In genomic region chr5:169050146-169050571, GRCh38 we compare ENCODE assay signal across 13 cellular contexts.
DNase-seq lines count a peak whose midpoint lies in the region; ATAC-seq and TF ChIP-seq lines count a peak whose summit lies in the region.
"Had no signal": no experiment of that assay in that cellular context is flagged by ENCODE, and none has a peak within 500 bp of the region (broad histone marks: within the 10 kb centered on the region; RNA-seq: fewer than 3 reads in every experiment).

No MANE protein-coding gene starts in this region.

- ATAC-seq in right lobe of liver: no peak
- ATAC-seq: activated CD4-positive, alpha-beta T cell treated with anti-CD3 and anti-CD28 coated beads for 36 hours; gastrocnemius medialis had no signal

- 5 to 9% methylated on average over 2 of the region's 2 CpGs for WGBS in GM23248 (ENCODE audit: low coverage in 1 of 2, low lambda C conversion rate in 2 of 2, missing lambda C conversion rate in 2 of 2), 2 experiments
- WGBS in right lobe of liver (ENCODE audit: insufficient coverage, low coverage, low lambda C conversion rate, missing lambda C conversion rate): 14% methylated on average over 2 of the region's 2 CpGs

- H3K9me3 ChIP-seq in GM23248 (ENCODE audit: low read depth) (no peaks in the 10 kb centered on the region), adipocyte (ENCODE audit: control insufficient read depth, low read length) (no peaks in the 10 kb centered on the region), right lobe of liver (no peaks in the 10 kb centered on the region)
- H3K9me3 ChIP-seq: gastrocnemius medialis had no signal

- H2AFZ ChIP-seq in GM23248: no peak overlapping the region

- H3K27ac ChIP-seq in GM23248: peak overlapping the region; percentile 41
- no peak overlapping the region for H3K27ac ChIP-seq in brain microvascular endothelial cell
- H3K27ac ChIP-seq in right lobe of liver: no peak overlapping the region
- H3K27ac ChIP-seq: gastrocnemius medialis had no signal

- H3F3A ChIP-seq in GM23248 (ENCODE audit: insufficient read depth): peaks cover 25% of the 10 kb centered on the region

- H3K9ac ChIP-seq in GM23248 (no peak overlapping the region), adipocyte (ENCODE audit: low read length) (no peak overlapping the region)

- H3K27me3 ChIP-seq in GM23248 (replicated peaks; ENCODE audit: insufficient read depth) (no peaks in the 10 kb centered on the region), adipocyte (replicated peaks; ENCODE audit: control insufficient read depth, insufficient read depth, low read length) (no peaks in the 10 kb centered on the region), brain microvascular endothelial cell (replicated peaks) (no peaks in the 10 kb centered on the region), right lobe of liver (no peaks in the 10 kb centered on the region)
- H3K27me3 ChIP-seq: gastrocnemius medialis had no signal

- H3K4me1 ChIP-seq in GM23248 (ENCODE audit: insufficient read depth) (peaks cover 43% of the 10 kb centered on the region), adipocyte (ENCODE audit: control insufficient read depth, insufficient read depth, low read length) (peaks cover 44% of the 10 kb centered on the region), right lobe of liver (no peaks in the 10 kb centered on the region)
- H3K4me1 ChIP-seq: gastrocnemius medialis had no signal

- H3K79me2 ChIP-seq in GM23248 (ENCODE audit: insufficient read depth): no peaks in the 10 kb centered on the region

- no peak for TF ChIP-seq POLR2A in right lobe of liver (IDR thresholded peaks at IDR 0.05)

- H4K20me1 ChIP-seq in GM23248 (ENCODE audit: insufficient read depth): no peaks in the 10 kb centered on the region

- intact Hi-C loops in right lobe of liver (cut with DNase I): no loop called here

- peak overlapping the region; percentile 22 for H3K4me2 ChIP-seq in GM23248 (ENCODE audit: unreplicated experiment)

- in situ Hi-C loops in GM23248 (cut with MboI): no loop called here
- in situ Hi-C loops in brain microvascular endothelial cell (cut with HindIII; ENCODE audit: low pct_ligation_motif_present, low sequenced_read_pairs): no loop called here

- no peak for TF ChIP-seq CTCF in brain microvascular endothelial cell (IDR thresholded peaks at IDR 0.05; ENCODE audit: low read depth, low read length, missing control alignments)
- no peak for TF ChIP-seq CTCF in right lobe of liver (IDR thresholded peaks at IDR 0.05)

- no peaks in the 10 kb centered on the region for H3K9me2 ChIP-seq in GM23248 (ENCODE audit: insufficient read depth)

- H3K36me3 ChIP-seq in GM23248 (ENCODE audit: low read depth) (no peaks in the 10 kb centered on the region), adipocyte (ENCODE audit: control insufficient read depth, insufficient read depth, low read length, severe bottlenecking) (peaks cover 4% of the 10 kb centered on the region), brain microvascular endothelial cell (replicated peaks) (no peaks in the 10 kb centered on the region), right lobe of liver (no peaks in the 10 kb centered on the region)
- H3K36me3 ChIP-seq: gastrocnemius medialis had no signal

- H3K4me3 ChIP-seq in GM23248 (no peak overlapping the region), adipocyte (ENCODE audit: low read length) (no peak overlapping the region), brain microvascular endothelial cell (ENCODE audit: low read depth, low read length) (no peak overlapping the region), right lobe of liver (no peak overlapping the region)
- H3K4me3 ChIP-seq: gastrocnemius medialis had no signal

- DNase-seq in GM23248 (peak; percentile 81), adipocyte (ENCODE audit: low read depth) (peak; percentile 18), hippocampal formation (lab: John Stamatoyannopoulos, UW) (peak; percentile 24 to 27), stromal cell of bone marrow (ENCODE audit: low read depth) (peak; percentile 63), amniotic stem cell (lab: John Stamatoyannopoulos, UW) (no peak), germinal center (ENCODE audit: low spot score) (no peak), brain microvascular endothelial cell (no peak), right lobe of liver (no peak)
- DNase-seq: activated CD4-positive, alpha-beta T cell treated with anti-CD3 and anti-CD28 coated beads for 36 hours; activated T-cell treated with anti-CD3 and anti-CD28 coated beads, Interleukin-2, amount 50 U/mL, for 1 hour; gastrocnemius medialis; islet precursor cell; NCI-H1048 had no signal

Comparison
In these comparisons a context has a peak if more than half of its experiments do, and no peak if none do; other contexts are left out.
1. DNase-seq: peak in GM23248 (single experiment), adipocyte (single experiment), hippocampal formation (2 of 2) and stromal cell of bone marrow (single experiment); none in amniotic stem cell (single experiment), germinal center (single experiment), brain microvascular endothelial cell (single experiment) and right lobe of liver (0 of 3).